28 cellular contexts compared by ENCODE assay signal in the genomic region with DNA sequence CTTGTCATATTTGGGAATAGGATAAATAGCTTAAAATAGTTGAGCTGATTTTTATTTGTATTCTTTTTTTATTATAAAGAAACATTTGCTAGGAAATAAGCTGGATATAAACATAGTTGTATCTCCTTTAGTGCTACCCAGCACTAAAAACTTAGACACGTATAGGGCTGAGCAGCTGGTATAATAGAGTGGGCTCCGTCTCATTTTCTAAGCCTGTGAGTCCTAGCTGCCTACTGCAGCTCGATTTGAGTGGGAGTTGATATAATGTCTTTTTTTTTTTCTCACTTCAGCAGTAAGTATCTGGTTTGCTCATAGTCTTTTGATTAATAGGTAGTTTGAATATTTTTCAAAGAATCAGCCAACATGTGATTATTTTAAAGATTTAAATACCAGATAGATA.
"Had no signal": no experiment of that assay in that cellular context is flagged by ENCODE, and none has a peak within 500 bp of the region (broad histone marks: within the 10 kb centered on the region; RNA-seq: fewer than 3 reads in every experiment).

No MANE protein-coding gene starts in this region.

- DNase-seq: activated B cell treated with CpG ODN at 0.5 μM for 24 hours; activated CD4-positive, alpha-beta memory T cell treated with anti-CD3 and anti-CD28 coated beads, Interleukin-2, amount 10 ng/mL, durations not matched to agents 7 days and 5 days; activated CD4-positive, alpha-beta T cell treated with anti-CD3 and anti-CD28 coated beads for 48 hours; activated CD8-positive, alpha-beta memory T cell treated with anti-CD3 and anti-CD28 coated beads, Interleukin-2, amount 50 U/mL, for 48 hours; activated gamma-delta T cell; activated naive CD4-positive, alpha-beta T cell; activated naive CD4-positive, alpha-beta T cell treated with anti-CD3 and anti-CD28 coated beads, Interleukin-2, amount 10 ng/mL, durations not matched to agents 7 days and 5 days; activated naive CD8-positive, alpha-beta T cell treated with anti-CD3 and anti-CD28 coated beads for 36 hours; activated naive CD8-positive, alpha-beta T cell treated with anti-CD3 and anti-CD28 coated beads, Interleukin-2, amount 50 U/mL, for 24 hours; activated T-cell treated with anti-CD3 and anti-CD28 coated beads for 4 hours; activated T-cell treated with anti-CD3 and anti-CD28 coated beads, Interleukin-2, amount 50 U/mL, for 24 hours; activated T-cell treated with anti-CD3 and anti-CD28 coated beads, Interleukin-2, amount 50 U/mL, for 72 hours; adrenal gland; aorta; body of pancreas; cerebellar nuclear complex; colonic mucosa; effector CD8-positive, alpha-beta T cell; endodermal cell; foreskin fibroblast; T-cell; T1000; WERI-Rb-1 had no signal

- FAIRE-seq: frontal cortex had no signal

- H3K27ac Mint-ChIP-seq: activated B cell treated with CpG ODN at 0.5 μM for 24 hours; activated CD4-positive, alpha-beta memory T cell treated with anti-CD3 and anti-CD28 coated beads, Interleukin-2, amount 10 ng/mL, durations not matched to agents 7 days and 5 days; activated naive CD4-positive, alpha-beta T cell treated with anti-CD3 and anti-CD28 coated beads, Interleukin-2, amount 10 ng/mL, durations not matched to agents 7 days and 5 days; activated naive CD8-positive, alpha-beta T cell treated with anti-CD3 and anti-CD28 coated beads for 36 hours; activated naive CD8-positive, alpha-beta T cell treated with anti-CD3 and anti-CD28 coated beads, Interleukin-2, amount 50 U/mL, for 24 hours; activated T-cell treated with anti-CD3 and anti-CD28 coated beads, Interleukin-2, amount 50 U/mL, for 24 hours; activated T-cell treated with anti-CD3 and anti-CD28 coated beads, Interleukin-2, amount 50 U/mL, for 72 hours; endodermal cell; T-cell; T-helper 1 cell treated with Interleukin-12 subunit alpha and Interleukin-12 subunit beta and Interleukin-4 antibody, amounts not matched to agents 30 μg/mL and 1 μg/mL, for 36 hours; T-helper 2 cell treated with Interferon-gamma antibody and Interleukin-4, amounts not matched to agents 5 μg/mL and 100 μg/mL, for 36 hours had no signal

- H3K4me3 Mint-ChIP-seq: activated B cell treated with CpG ODN at 0.5 μM for 24 hours; activated CD4-positive, alpha-beta memory T cell treated with anti-CD3 and anti-CD28 coated beads, Interleukin-2, amount 10 ng/mL, durations not matched to agents 7 days and 5 days; activated naive CD4-positive, alpha-beta T cell treated with anti-CD3 and anti-CD28 coated beads, Interleukin-2, amount 10 ng/mL, durations not matched to agents 7 days and 5 days; activated naive CD8-positive, alpha-beta T cell treated with anti-CD3 and anti-CD28 coated beads for 36 hours; activated naive CD8-positive, alpha-beta T cell treated with anti-CD3 and anti-CD28 coated beads, Interleukin-2, amount 50 U/mL, for 24 hours; activated T-cell treated with anti-CD3 and anti-CD28 coated beads, Interleukin-2, amount 50 U/mL, for 24 hours; activated T-cell treated with anti-CD3 and anti-CD28 coated beads, Interleukin-2, amount 50 U/mL, for 72 hours; endodermal cell; T-cell; T-helper 1 cell treated with Interleukin-12 subunit alpha and Interleukin-12 subunit beta and Interleukin-4 antibody, amounts not matched to agents 30 μg/mL and 1 μg/mL, for 36 hours; T-helper 2 cell treated with Interferon-gamma antibody and Interleukin-4, amounts not matched to agents 5 μg/mL and 100 μg/mL, for 36 hours had no signal

- ATAC-seq: activated CD4-positive, CD25-positive, alpha-beta regulatory T cell treated with anti-CD3 and anti-CD28 coated beads, Interleukin-2, amount 50 U/mL, for 24 hours; activated naive CD8-positive, alpha-beta T cell treated with anti-CD3 and anti-CD28 coated beads, Interleukin-2, amount 50 U/mL, for 24 hours; activated T-cell treated with anti-CD3 and anti-CD28 coated beads, Interleukin-2, amount 50 U/mL, for 72 hours; body of pancreas; esophagus mucosa; T-cell had no signal

- H3K9me3 Mint-ChIP-seq: activated B cell treated with CpG ODN at 0.5 μM for 24 hours; activated CD4-positive, alpha-beta memory T cell treated with anti-CD3 and anti-CD28 coated beads, Interleukin-2, amount 10 ng/mL, durations not matched to agents 7 days and 5 days; activated naive CD4-positive, alpha-beta T cell treated with anti-CD3 and anti-CD28 coated beads, Interleukin-2, amount 10 ng/mL, durations not matched to agents 7 days and 5 days; activated naive CD8-positive, alpha-beta T cell treated with anti-CD3 and anti-CD28 coated beads for 36 hours; activated naive CD8-positive, alpha-beta T cell treated with anti-CD3 and anti-CD28 coated beads, Interleukin-2, amount 50 U/mL, for 24 hours; activated T-cell treated with anti-CD3 and anti-CD28 coated beads, Interleukin-2, amount 50 U/mL, for 24 hours; activated T-cell treated with anti-CD3 and anti-CD28 coated beads, Interleukin-2, amount 50 U/mL, for 72 hours; endodermal cell; T-cell; T-helper 1 cell treated with Interleukin-12 subunit alpha and Interleukin-12 subunit beta and Interleukin-4 antibody, amounts not matched to agents 30 μg/mL and 1 μg/mL, for 36 hours; T-helper 2 cell treated with Interferon-gamma antibody and Interleukin-4, amounts not matched to agents 5 μg/mL and 100 μg/mL, for 36 hours had no signal

- H3K27me3 Mint-ChIP-seq: activated B cell treated with CpG ODN at 0.5 μM for 24 hours; activated CD4-positive, alpha-beta memory T cell treated with anti-CD3 and anti-CD28 coated beads, Interleukin-2, amount 10 ng/mL, durations not matched to agents 7 days and 5 days; activated naive CD4-positive, alpha-beta T cell treated with anti-CD3 and anti-CD28 coated beads, Interleukin-2, amount 10 ng/mL, durations not matched to agents 7 days and 5 days; activated naive CD8-positive, alpha-beta T cell treated with anti-CD3 and anti-CD28 coated beads for 36 hours; activated naive CD8-positive, alpha-beta T cell treated with anti-CD3 and anti-CD28 coated beads, Interleukin-2, amount 50 U/mL, for 24 hours; activated T-cell treated with anti-CD3 and anti-CD28 coated beads, Interleukin-2, amount 50 U/mL, for 24 hours; T-cell had no signal

- H3K4me1 Mint-ChIP-seq: activated B cell treated with CpG ODN at 0.5 μM for 24 hours; activated CD4-positive, alpha-beta memory T cell treated with anti-CD3 and anti-CD28 coated beads, Interleukin-2, amount 10 ng/mL, durations not matched to agents 7 days and 5 days; activated naive CD4-positive, alpha-beta T cell treated with anti-CD3 and anti-CD28 coated beads, Interleukin-2, amount 10 ng/mL, durations not matched to agents 7 days and 5 days; T-cell had no signal
